8 cellular contexts compared by ENCODE assay signal in the genomic region with DNA sequence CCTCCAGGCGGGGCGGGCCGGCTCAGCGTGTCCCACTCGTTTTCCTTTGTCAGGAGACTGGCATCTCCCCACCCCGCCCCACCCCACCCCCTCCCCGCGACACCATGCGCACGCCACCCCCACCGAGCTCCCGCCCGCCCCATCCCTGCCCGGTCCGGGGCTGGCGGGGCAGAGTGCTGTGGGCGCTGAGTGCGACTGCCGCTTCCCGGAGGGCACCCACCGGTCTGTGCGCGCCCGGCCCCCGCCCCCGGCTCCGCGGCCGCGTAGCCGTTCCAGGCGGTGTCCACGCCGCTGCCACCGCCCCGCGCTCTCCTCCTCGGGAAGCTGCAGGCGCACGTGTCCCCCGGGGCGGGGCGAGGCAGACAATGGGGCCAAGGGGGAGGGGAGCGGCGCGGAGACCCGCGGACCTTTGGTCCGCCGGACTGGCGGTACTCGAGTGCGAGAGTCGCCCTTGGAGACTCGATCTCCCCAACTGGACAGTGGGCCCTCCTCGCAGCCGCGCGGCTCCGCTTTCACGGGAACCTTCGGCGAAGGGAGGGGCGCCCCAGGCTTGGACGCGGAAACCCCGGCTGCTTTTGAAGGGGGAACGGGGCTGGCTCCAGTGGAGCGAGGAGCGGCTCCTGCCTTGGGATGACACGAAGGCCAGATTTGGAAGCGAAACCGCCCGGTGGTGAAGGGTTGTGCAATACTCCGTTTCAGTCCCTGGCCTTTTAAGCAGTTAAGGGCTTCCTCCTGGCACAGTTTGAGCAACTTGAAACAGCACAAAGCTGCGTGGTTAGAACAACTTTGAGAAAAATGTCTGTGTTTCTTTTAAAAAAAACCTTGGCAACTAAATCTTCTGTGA. TPM values are rescaled to one million over a fixed set of nuclear protein-coding genes. Genes with fewer than 3 reads are reported as not detected.
A peak's percentile ranks its signal among the peaks of the same experiment; 100 is the strongest.
DNase-seq lines count a peak whose midpoint lies in the region; ATAC-seq and TF ChIP-seq lines count a peak whose summit lies in the region.

No MANE protein-coding gene starts in this region.

- peaks cover 42% of the 10 kb centered on the region for H3K4me1 Mint-ChIP-seq in CD14-positive monocyte

- peak overlapping the region; percentile 91 to 97 for H3K4me3 Mint-ChIP-seq in CD14-positive monocyte

- peak; percentile 82 for DNase-seq in CD14-positive monocyte (ENCODE audit: low spot score)
- peak; percentile 83 for DNase-seq in NCI-H526 treated with DMSO at 0.1 percent for 48 hours (lab: John Stamatoyannopoulos, UW)
- peak; percentile 77 to 82 for DNase-seq in activated CD4-positive, alpha-beta T cell treated with anti-CD3 and anti-CD28 coated beads, Interleukin-2, amount 50 U/mL, for 48 hours
- peak; percentile 66 for DNase-seq in effector CD8-positive, alpha-beta T cell (lab: John Stamatoyannopoulos, UW)
- DNase-seq in medulla oblongata (ENCODE audit: extremely low spot score): peak; percentile 89
- peak; percentile 48 to 71 (median 63) for DNase-seq in stimulated activated CD4-positive, alpha-beta T cell treated with anti-CD3 and anti-CD28 coated beads, TNF-alpha, amount 100 ng/mL, for 4 hours (ENCODE audit: low read depth in 3 of 3)

- ATAC-seq in GM19395 (IDR thresholded peaks at IDR 0.05; ENCODE audit: unreplicated experiment) (peak; percentile 70), HG03521 (IDR thresholded peaks at IDR 0.05; ENCODE audit: unreplicated experiment) (peak; percentile 36)

- intact Hi-C loops in CD14-positive monocyte (cut with micrococcal nuclease): loop anchor here (1.0 to 5.0 kb wide), 3 partner anchors 35 to 51 kb away; partner anchors contain the start of gene SNX14 (in 1 of the 2)

- peak overlapping the region; percentile 95 to 100 (median 99) for H3K27ac Mint-ChIP-seq in CD14-positive monocyte

- peaks cover 22 to 26% of the 10 kb centered on the region in 2 donors for H3K36me3 Mint-ChIP-seq in CD14-positive monocyte

- TF ChIP-seq CTCF in CD14-positive monocyte (IDR thresholded peaks at IDR 0.05): no peak

- peaks cover 0 to 5% (median 0%) of the 10 kb centered on the region in 7 donors for H3K9me3 Mint-ChIP-seq in CD14-positive monocyte

- H3K27me3 Mint-ChIP-seq in CD14-positive monocyte (ENCODE audit: low read depth in 3 of 3): no peaks in the 10 kb centered on the region

RNA-seq across cellular contexts. Expression of gene SYNCRIP, which starts 1.1 kb away (rescaled TPM):
- 10 to 100 TPM; 36.6 to 41.4 TPM for polyA plus RNA-seq in CD14-positive monocyte

RNA-seq across cellular contexts. Expression of gene SNX14, which starts 50.1 kb away (rescaled TPM):
- 10 to 100 TPM; 73.3 to 75.6 TPM for polyA plus RNA-seq in CD14-positive monocyte

Comparison
In these comparisons a context has a peak if more than half of its experiments do, and no peak if none do; other contexts are left out.
1. Peak in every context shown above with its lines: DNase-seq and ATAC-seq.